Comparison of ENCODE assay signal across 23 cellular contexts in the genomic region with DNA sequence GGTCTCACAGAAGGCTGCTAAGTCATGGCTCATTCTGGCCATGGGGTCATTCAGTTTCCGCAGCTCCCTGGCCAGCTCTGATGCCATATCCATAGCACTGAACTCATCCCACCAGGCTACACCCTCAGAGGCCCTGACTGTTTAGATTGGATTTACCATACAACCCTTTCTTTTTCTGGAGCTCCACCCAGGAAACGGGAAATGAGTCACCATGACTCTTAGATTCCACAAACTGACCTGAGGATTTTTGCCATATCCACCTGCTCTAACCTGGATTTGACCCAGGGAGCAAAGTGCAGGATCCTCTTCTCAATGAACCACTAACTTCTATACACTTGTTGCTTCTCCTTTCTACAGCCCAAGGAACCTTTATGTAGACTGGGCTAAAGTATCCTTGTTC. TPM values are rescaled to one million over a fixed set of nuclear protein-coding genes. Genes with fewer than 3 reads are reported as not detected.
DNase-seq lines count a peak whose midpoint lies in the region; ATAC-seq and TF ChIP-seq lines count a peak whose summit lies in the region.
"Had no signal": no experiment of that assay in that cellular context is flagged by ENCODE, and none has a peak within 500 bp of the region (broad histone marks: within the 10 kb centered on the region; RNA-seq: fewer than 3 reads in every experiment).

No MANE protein-coding gene starts in this region.

- H4K8ac ChIP-seq in mesendoderm (ENCODE audit: low read depth, low read length), result no peak overlapping the region

- no peak for ATAC-seq in GM19351 (IDR thresholded peaks at IDR 0.05; ENCODE audit: unreplicated experiment)
- ATAC-seq: gastrocnemius medialis, left cardiac atrium had no signal

- H3K79me1 ChIP-seq in mesendoderm (ENCODE audit: low read length), result no peaks in the 10 kb centered on the region

- no peak overlapping the region for H4K5ac ChIP-seq in mesendoderm (ENCODE audit: low read length)

- no peaks in the 10 kb centered on the region for H3K4me1 ChIP-seq in mesendoderm (ENCODE audit: control insufficient read depth, low read depth, low read length)
- H3K4me1 ChIP-seq: gastrocnemius medialis, thyroid gland had no signal

- no peaks in the 10 kb centered on the region for H3K27me3 ChIP-seq in mesendoderm (ENCODE audit: insufficient read depth, low read length, poor library complexity)
- H3K27me3 ChIP-seq: thyroid gland had no signal

- no peak overlapping the region for H2BK15ac ChIP-seq in mesendoderm (replicated peaks; ENCODE audit: low read depth)

- TF ChIP-seq CTCF in coronary artery (IDR thresholded peaks at IDR 0.05), result no peak

- H3K36me3 ChIP-seq in mesendoderm (ENCODE audit: control insufficient read depth, insufficient read depth, low read length), result no peaks in the 10 kb centered on the region
- H3K36me3 ChIP-seq: gastrocnemius medialis, thyroid gland had no signal

- no peak overlapping the region for H2BK120ac ChIP-seq in mesendoderm (ENCODE audit: low read depth, low read length)

- no CpG with 5 or more reads among the region's 2 CpGs for WGBS in mesendoderm (ENCODE audit: extremely low coverage, insufficient coverage, low lambda C conversion rate)

- H3K4me3 ChIP-seq in mesendoderm (ENCODE audit: low read length) (no peak overlapping the region), coronary artery (no peak overlapping the region)
- H3K4me3 ChIP-seq: dorsolateral prefrontal cortex, gastrocnemius medialis, thyroid gland had no signal

- no peak overlapping the region for H3K9ac ChIP-seq in mesendoderm (ENCODE audit: low read length)

- H3K27ac ChIP-seq in mesendoderm (ENCODE audit: low read depth, low read length) (no peak overlapping the region), coronary artery (no peak overlapping the region)
- H3K27ac ChIP-seq: dorsolateral prefrontal cortex, gastrocnemius medialis, thyroid gland had no signal

- H2BK5ac ChIP-seq in mesendoderm (ENCODE audit: low read length), result no peak overlapping the region

- no peak overlapping the region for H3K4me2 ChIP-seq in mesendoderm (ENCODE audit: low read length)

- H3K56ac ChIP-seq in mesendoderm (ENCODE audit: low read length), result no peak overlapping the region

- H3K23ac ChIP-seq in mesendoderm (ENCODE audit: low read length), result no peak overlapping the region

- no peak overlapping the region for H3K18ac ChIP-seq in mesendoderm (ENCODE audit: low read length)

- no peak overlapping the region for H2AK5ac ChIP-seq in mesendoderm (ENCODE audit: low read length)

- no peak overlapping the region for H3K4ac ChIP-seq in mesendoderm (ENCODE audit: low read depth, low read length)

- peak; percentile 66 for DNase-seq in Daoy (ENCODE audit: low read depth)
- DNase-seq in LHCN-M2 (ENCODE audit: low read depth), result peak; percentile 7
- peak; percentile 94 for DNase-seq in SW480 (ENCODE audit: low spot score)
- DNase-seq in mesendoderm, result peak; percentile 39
- DNase-seq in stimulated activated naive CD4-positive, alpha-beta T cell treated with Interleukin-2 at 50 U/mL for 16 hours (lab: John Stamatoyannopoulos, UW), result no peak
- no peak for DNase-seq in T1000 (lab: John Stamatoyannopoulos, UW)
- no peak for DNase-seq in coronary artery (ENCODE audit: low spot score)
- DNase-seq: activated CD4-positive, alpha-beta T cell treated with anti-CD3 and anti-CD28 coated beads, Interleukin-2, amount 10 ng/mL, durations not matched to agents 24 days and 14 days; activated CD8-positive, alpha-beta memory T cell treated with anti-CD3 and anti-CD28 coated beads, Interleukin-2, amount 50 U/mL, for 4 hours; activated effector memory CD4-positive, alpha-beta T cell treated with Interleukin-2 at 50 U/mL for 16 hours; AML-193; COR-L47; dorsolateral prefrontal cortex; erythroblast; gastrocnemius medialis; left cardiac atrium; NCI-H1694; posterior cingulate gyrus; RPMI8226; stimulated activated CD4-positive, alpha-beta T cell treated with anti-CD3 and anti-CD28 coated beads, Interleukin-1b, Interleukin-23, amount 100 ng/mL, for 48 hours; stimulated activated naive CD4-positive, alpha-beta T cell; thyroid gland had no signal

- no peaks in the 10 kb centered on the region for H3K79me2 ChIP-seq in mesendoderm (ENCODE audit: control insufficient read depth, insufficient read depth, low read length)

RNA-seq across cellular contexts. Expression of a gene that starts 20.3 kb away (rescaled TPM):
- 8.1 and 11.3 TPM in 2 replicates for total RNA-seq in Daoy (2014; rRNA removed; shearing (Covaris generic))
- total RNA-seq in LHCN-M2 (2014; rRNA removed), result 0.23 TPM in 1 of 2 replicates, not detected in the other
- polyA plus RNA-seq in LHCN-M2 (2012), result 0.38 TPM
- polyA plus RNA-seq in mesendoderm (2013, experiment 1 of 2), result 0.44 TPM
- polyA plus RNA-seq in mesendoderm (2013, experiment 2 of 2), result 0.62 TPM
- total RNA-seq: activated CD4-positive, alpha-beta T cell treated with anti-CD3 and anti-CD28 coated beads, Interleukin-2, amount 10 ng/mL, durations not matched to agents 24 days and 14 days had no signal

RNA-seq across cellular contexts. Expression of a gene that starts 49.0 kb away (rescaled TPM):
- total RNA-seq in Daoy (2014; rRNA removed; shearing (Covaris generic)), result 17.6 and 20.6 TPM in 2 replicates
- 40.9 and 42.8 TPM in 2 replicates for total RNA-seq in LHCN-M2 (2014; rRNA removed)
- polyA plus RNA-seq in LHCN-M2 (2012), result 6.6 TPM
- polyA plus RNA-seq in mesendoderm (2013, experiment 1 of 2), result 5.6 TPM
- 5.8 TPM for polyA plus RNA-seq in mesendoderm (2013, experiment 2 of 2)

Comparison
In these comparisons a context has a peak if more than half of its experiments do, and no peak if none do; other contexts are left out.
1. DNase-seq: peak in Daoy (single experiment), LHCN-M2 (single experiment), SW480 (single experiment) and mesendoderm (single experiment); none in stimulated activated naive CD4-positive, alpha-beta T cell treated with Interleukin-2 at 50 U/mL for 16 hours (single experiment), T1000 (single experiment) and coronary artery (single experiment).